In genomic region chr11:11552688-11553087, GRCh38 we compare ENCODE assay signal across 17 cellular contexts.
DNase-seq lines count a peak whose midpoint lies in the region; ATAC-seq and TF ChIP-seq lines count a peak whose summit lies in the region.
"Had no signal": no experiment of that assay in that cellular context is flagged by ENCODE, and none has a peak within 500 bp of the region (broad histone marks: within the 10 kb centered on the region; RNA-seq: fewer than 3 reads in every experiment).

No MANE protein-coding gene starts in this region.

- peak; percentile 83 for ATAC-seq in upper lobe of right lung

- no peaks in the 10 kb centered on the region for H3K79me2 ChIP-seq in OCI-LY3 (ENCODE audit: low read length)

- H3K27me3 ChIP-seq in OCI-LY3 (ENCODE audit: low read depth, low read length) (peaks cover 4% of the 10 kb centered on the region; the same call in 1 of the 2 replicates), upper lobe of right lung (no peaks in the 10 kb centered on the region)

- H3K4me1 ChIP-seq in OCI-LY3 (ENCODE audit: low read length) (peaks cover 18% of the 10 kb centered on the region), upper lobe of right lung (peaks cover 28% of the 10 kb centered on the region)

- no peak overlapping the region for H2AFZ ChIP-seq in OCI-LY3 (ENCODE audit: low read depth, low read length)

- H3K9me3 ChIP-seq in OCI-LY3 (ENCODE audit: insufficient read depth, low read length) (no peaks in the 10 kb centered on the region), upper lobe of right lung (no peaks in the 10 kb centered on the region)

- intact Hi-C loops in upper lobe of right lung (cut with DNase I): no loop called here

- H3K4me2 ChIP-seq in OCI-LY3 (ENCODE audit: low read length): peak overlapping the region; percentile 51; the same call in 1 of the 2 replicates

- TF ChIP-seq CTCF in OCI-LY3 (IDR thresholded peaks at IDR 0.05; ENCODE audit: low read depth, low read length) (no peak), upper lobe of right lung (IDR thresholded peaks at IDR 0.05) (no peak)

- H3K36me3 ChIP-seq in OCI-LY3 (replicated peaks; ENCODE audit: low read depth, low read length): no peaks in the 10 kb centered on the region
- no peaks in the 10 kb centered on the region for H3K36me3 ChIP-seq in upper lobe of right lung

- H3K9ac ChIP-seq in OCI-LY3 (ENCODE audit: low read length): no peak overlapping the region

- DNase-seq in islet precursor cell: peak; percentile 65
- DNase-seq in mucosa of gallbladder (ENCODE audit: low spot score): peak; percentile 70
- DNase-seq in upper lobe of right lung: peak; percentile 77
- no peak for DNase-seq in dedifferentiated amniotic fluid mesenchymal stem cell (ENCODE audit: extremely low spot score)
- no peak for DNase-seq in NCI-H2227 (lab: John Stamatoyannopoulos, UW; ENCODE audit: unreplicated experiment)
- DNase-seq in stimulated activated CD4-positive, alpha-beta T cell treated with anti-CD3 and anti-CD28 coated beads, Interleukin-1b, Interleukin-23, amount 100 ng/mL, for 48 hours: no peak
- DNase-seq: AML-193; CD4-positive, alpha-beta T cell; DMS79 treated with DMSO at 0.1 percent for 48 hours; GDM1; KG1; NCI-H1092; NCI-H2107; NCI-H446; NCI-H748 treated with DMSO at 0.1 percent for 48 hours; Right ventricle myocardium superior had no signal

- no peaks in the 10 kb centered on the region for H4K20me1 ChIP-seq in OCI-LY3 (ENCODE audit: insufficient read depth, low read length)

- H3K27ac ChIP-seq in OCI-LY3 (ENCODE audit: low read length): no peak overlapping the region
- peak overlapping the region; percentile 44 for H3K27ac ChIP-seq in upper lobe of right lung

- no peak overlapping the region for H3K4me3 ChIP-seq in OCI-LY3 (ENCODE audit: low read length)
- no peak overlapping the region for H3K4me3 ChIP-seq in upper lobe of right lung

Comparison
In these comparisons a context has a peak if more than half of its experiments do, and no peak if none do; other contexts are left out.
1. DNase-seq: peak in islet precursor cell (single experiment), mucosa of gallbladder (single experiment) and upper lobe of right lung (single experiment); none in dedifferentiated amniotic fluid mesenchymal stem cell (single experiment), NCI-H2227 (single experiment) and stimulated activated CD4-positive, alpha-beta T cell treated with anti-CD3 and anti-CD28 coated beads, Interleukin-1b, Interleukin-23, amount 100 ng/mL, for 48 hours (single experiment).